In the genomic region with DNA sequence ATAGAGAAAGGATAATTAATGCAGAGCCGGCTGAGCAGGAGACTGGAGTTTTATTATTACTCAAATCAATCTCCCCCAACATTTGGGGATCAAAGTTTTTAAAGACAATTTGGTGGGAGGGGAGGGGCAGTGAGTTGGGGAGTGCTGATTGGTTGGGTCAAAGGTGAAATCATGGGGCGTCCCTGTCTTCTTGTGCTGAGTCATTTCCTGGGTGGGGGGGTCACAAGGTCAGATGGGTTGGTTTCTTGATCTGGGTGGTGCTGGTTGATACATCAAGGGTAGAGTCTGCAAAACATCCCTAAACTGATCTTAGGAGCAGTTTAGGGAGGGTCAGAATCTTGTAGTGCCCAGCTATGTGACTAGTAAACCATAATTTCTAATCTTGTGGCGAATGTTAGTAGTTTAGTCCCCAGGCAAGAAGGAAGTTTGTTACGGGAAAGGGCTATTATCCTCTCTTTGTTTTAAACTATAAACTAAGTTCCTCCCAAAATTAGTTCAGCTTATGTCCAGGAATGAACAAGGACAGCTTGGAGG, we compare ENCODE assay signal across 2 cellular contexts.
TF ChIP-seq lines count a peak whose summit lies in the region.

No MANE protein-coding gene starts in this region.

TF ChIP-seq in HCT116, 20 proteins besides CTCF, POLR2A, EP300 and RAD21:
- TF ChIP-seq ZBTB33 (IDR thresholded peaks at IDR 0.05; ENCODE audit: extremely low read depth, insufficient replicate concordance, low read length) (no peak), EGR1 (IDR thresholded peaks at IDR 0.05; ENCODE audit: low read depth) (no peak)

TF ChIP-seq in WTC11, 78 proteins besides CTCF, POLR2A, EP300 and RAD21 (continued from another document):
- TF ChIP-seq AR (CRISPR knock-in tag; IDR thresholded peaks at IDR 0.05), result no peak
- no peak for TF ChIP-seq EMX1 (CRISPR knock-in tag; IDR thresholded peaks at IDR 0.05)
- TF ChIP-seq FOXJ3 (CRISPR knock-in tag; IDR thresholded peaks at IDR 0.05; ENCODE audit: borderline replicate concordance), result no peak
